8 cellular contexts compared by ENCODE assay signal in genomic region chr14:60724080-60724618, GRCh38. TPM values are rescaled to one million over a fixed set of nuclear protein-coding genes. Genes with fewer than 3 reads are reported as not detected.
DNase-seq lines count a peak whose midpoint lies in the region; ATAC-seq and TF ChIP-seq lines count a peak whose summit lies in the region.

Gene SIX4 (minus strand): TSS chr14:60724351. CDS start chr14:60724074, 277 bp downstream.

- H3K9ac ChIP-seq in PC-3 (ENCODE audit: low read length): peak within 1 kb of the TSS; percentile 79

- H3K79me2 ChIP-seq in PC-3 (ENCODE audit: low read length): peaks cover 48% of the 10 kb centered on the region

- peak within 1 kb of the TSS; percentile 86 for H3K4me3 ChIP-seq in PC-3 (ENCODE audit: low read length)
- H3K4me3 ChIP-seq in ascending aorta: peak within 1 kb of the TSS; percentile 75 to 76
- H3K4me3 ChIP-seq in right cardiac atrium (ENCODE audit: low read length): peak within 1 kb of the TSS; percentile 62

- peak within 1 kb of the TSS; percentile 38 for H3K27ac ChIP-seq in PC-3 (ENCODE audit: low read length)
- peak within 1 kb of the TSS; percentile 73 to 77 for H3K27ac ChIP-seq in ascending aorta
- peak within 1 kb of the TSS; percentile 43 for H3K27ac ChIP-seq in right cardiac atrium (ENCODE audit: low read length)

- no peaks in the 10 kb centered on the region for H3K9me3 ChIP-seq in PC-3 (ENCODE audit: low read length)
- no peaks in the 10 kb centered on the region for H3K9me3 ChIP-seq in ascending aorta
- no peaks in the 10 kb centered on the region for H3K9me3 ChIP-seq in right cardiac atrium (ENCODE audit: control insufficient read depth, low read length)

- peaks cover 11% of the 10 kb centered on the region for H3K36me3 ChIP-seq in PC-3 (ENCODE audit: low read depth, low read length)
- H3K36me3 ChIP-seq in ascending aorta: no peaks in the 10 kb centered on the region

- CTCF ChIA-PET in PC-3 (lab: Charles Lee): interaction anchor here (0.6 to 1.6 kb wide), 6 partner anchors 10 to 529 kb away, joined by 3 to 10 read pairs (median 4); no protein-coding TSS in a partner anchor

- H2AFZ ChIP-seq in PC-3 (ENCODE audit: low read length): peak within 1 kb of the TSS; percentile 84

- no TSS peak for BruUV-seq in PC-3 (replicated peaks; lab: Mats Ljungman, UMichigan)

- H3K27me3 ChIP-seq in PC-3 (ENCODE audit: low read length): no peaks in the 10 kb centered on the region
- H3K27me3 ChIP-seq in ascending aorta: no peaks in the 10 kb centered on the region
- H3K27me3 ChIP-seq in right cardiac atrium (ENCODE audit: control insufficient read depth, insufficient read depth): no peaks in the 10 kb centered on the region

- no peaks in the 10 kb centered on the region for H3K9me2 ChIP-seq in PC-3 (replicated peaks; ENCODE audit: low read length)

- peak; percentile 52 for ATAC-seq in GM21367 (IDR thresholded peaks at IDR 0.05; ENCODE audit: unreplicated experiment)
- peak; percentile 70 for ATAC-seq in PC-3
- peak; percentile 92 to 93 for ATAC-seq in right cardiac atrium
- no peak for ATAC-seq in GM19452 (IDR thresholded peaks at IDR 0.05; ENCODE audit: unreplicated experiment)

- no peaks in the 10 kb centered on the region for H3F3A ChIP-seq in PC-3 (ENCODE audit: low read length, unreplicated experiment)

- WGBS in right cardiac atrium: 4% methylated on average over 22 of the region's 22 CpGs

- peaks cover 20% of the 10 kb centered on the region for H3K4me1 ChIP-seq in PC-3 (ENCODE audit: insufficient read depth, low read length)
- no peaks in the 10 kb centered on the region for H3K4me1 ChIP-seq in ascending aorta
- H3K4me1 ChIP-seq in right cardiac atrium (ENCODE audit: control insufficient read depth, insufficient read depth, low read length): no peaks in the 10 kb centered on the region

- POLR2A ChIA-PET in PC-3 (lab: Charles Lee; ENCODE audit: unreplicated experiment): interaction anchor here (0.6 to 1.0 kb wide), 3 partner anchors 53 to 99 kb away, joined by 3 to 5 read pairs (median 5); no protein-coding TSS in a partner anchor

- H3K4me2 ChIP-seq in PC-3 (ENCODE audit: low read length): peak within 1 kb of the TSS; percentile 87

- intact Hi-C loops in PC-3 (cut with micrococcal nuclease): loop anchor here (1.0 to 5.0 kb wide), 12 partner anchors 10 to 528 kb away; partner anchors contain the start of genes MNAT1, SLC38A6 and TRMT5
- intact Hi-C loops in ascending aorta (cut with DNase I): loop anchor here (5.0 kb wide), 2 partner anchors 53 to 67 kb away; no protein-coding TSS in a partner anchor
- intact Hi-C loops in right cardiac atrium (cut with DNase I): loop anchor here in 1 of 4 donors (10.0 kb wide), 1 partner anchor 521 kb away; no protein-coding TSS in a partner anchor
- intact Hi-C loops in posterior vena cava (cut with DNase I): loop anchor here in 1 of 2 donors (5.0 kb wide), 1 partner anchor 67 kb away; no protein-coding TSS in a partner anchor

- TF ChIP-seq CTCF in PC-3 (conservative IDR thresholded peaks at IDR 0.05; ENCODE audit: low read depth, low read length) (no peak), ascending aorta (IDR thresholded peaks at IDR 0.05) (no peak)

- H4K20me1 ChIP-seq in PC-3 (ENCODE audit: low read length): peaks cover 21% of the 10 kb centered on the region

- DNase-seq in COLO668 (lab: John Stamatoyannopoulos, UW; ENCODE audit: unreplicated experiment) (peak; percentile 93), HuH-7.5 (ENCODE audit: low spot score) (peak; percentile 80), PC-3 (peak; percentile 98), ascending aorta (ENCODE audit: low spot score in 2 of 2) (peak; percentile 16 to 83), right cardiac atrium (peak; percentile 62 to 79 (median 79)), posterior vena cava (ENCODE audit: low spot score) (peak; percentile 84)

RNA-seq across cellular contexts. Expression of gene SIX4, which starts in this region (rescaled TPM):
- total RNA-seq in PC-3 (2014; rRNA removed) (29.2 and 33.2 TPM in 2 replicates), ascending aorta (1.4 TPM), right cardiac atrium (1 to 10 TPM; 2.1 to 4.1 (median 3.4) TPM), posterior vena cava (1 to 10 TPM; 1.3 to 3.2 TPM)
- polyA plus RNA-seq in right cardiac atrium: 1.1 TPM
